In genomic region chr3:196316781-196317398, GRCh38 we compare ENCODE assay signal across 11 cellular contexts. TPM values are rescaled to one million over a fixed set of nuclear protein-coding genes. Genes with fewer than 3 reads are reported as not detected.
DNase-seq lines count a peak whose midpoint lies in the region; ATAC-seq, FAIRE-seq and TF ChIP-seq lines count a peak whose summit lies in the region.
"Not testable (repeated sequence)": the region's sequence is repeated elsewhere in the genome, so short reads cannot be mapped to it uniquely, and the experiment has no call there.
"Had no signal": no experiment of that assay in that cellular context is flagged by ENCODE, and none has a peak within 500 bp of the region (broad histone marks: within the 10 kb centered on the region; RNA-seq: fewer than 3 reads in every experiment).

No MANE protein-coding gene starts in this region.

- H3K9me3 Mint-ChIP-seq in activated T-cell treated with anti-CD3 and anti-CD28 coated beads, Interleukin-2, amount 50 U/mL, for 4 hours = not testable (repeated sequence)

- CTCF ChIA-PET in AG04449 (lab: Yijun Ruan, JAX) = interaction anchor here (1.0 kb wide), 1 partner anchor 9 kb away, joined by 3 read pairs; no protein-coding TSS in a partner anchor
- CTCF ChIA-PET in Panc1 (lab: Charles Lee) = not testable (repeated sequence)

- TF ChIP-seq POLR2A in breast epithelium (IDR thresholded peaks at IDR 0.05) = not testable (repeated sequence)

- not testable (repeated sequence) for H3K9me3 ChIP-seq in Panc1 (ENCODE audit: control insufficient read depth, insufficient read depth, low read depth, low read length); breast epithelium; mucosa of stomach (ENCODE audit: control insufficient read depth, low read length); skeletal muscle satellite cell (replicated peaks; ENCODE audit: low read length)

- H3K9ac ChIP-seq in mucosa of stomach (ENCODE audit: low read length) (peak overlapping the region; percentile 79), skeletal muscle satellite cell (ENCODE audit: low read depth, low read length) (peak overlapping the region; percentile 98)

- DNase-seq in AG04449 (ENCODE audit: low read depth, low spot score); GM19239 (ENCODE audit: insufficient read length, low spot score); Panc1 (ENCODE audit: low read depth, low spot score); activated T-cell treated with anti-CD3 and anti-CD28 coated beads, Interleukin-2, amount 50 U/mL, for 4 hours; breast epithelium (ENCODE audit: low spot score in 2 of 2): not testable (repeated sequence)
- peak; percentile 15 for DNase-seq in fibroblast of the aortic adventitia (ENCODE audit: low read depth)

- peak; percentile 61 for FAIRE-seq in GM19239 (lab: Jason Lieb, UNC)

- POLR2A ChIA-PET in AG04449 (lab: Yijun Ruan, JAX) = interaction anchor here (1.0 kb wide), 1 partner anchor 116 kb away, joined by 3 read pairs; the partner anchor contains the start of gene UBXN7
- POLR2A ChIA-PET in Panc1 (lab: Charles Lee) = interaction anchor here (0.6 to 0.8 kb wide), 3 partner anchors 9 to 1356 kb away, joined by 3 to 8 read pairs (median 3); no protein-coding TSS in a partner anchor

- ATAC-seq in Panc1; activated T-cell treated with anti-CD3 and anti-CD28 coated beads, Interleukin-2, amount 50 U/mL, for 4 hours: not testable (repeated sequence)

- not testable (repeated sequence) for BruUV-seq in Panc1 (replicated peaks; lab: Mats Ljungman, UMichigan)

- H3K36me3 Mint-ChIP-seq in activated T-cell treated with anti-CD3 and anti-CD28 coated beads, Interleukin-2, amount 50 U/mL, for 4 hours (ENCODE audit: insufficient read depth) = not testable (repeated sequence)

- H3K4me1 Mint-ChIP-seq in activated T-cell treated with anti-CD3 and anti-CD28 coated beads, Interleukin-2, amount 50 U/mL, for 4 hours (ENCODE audit: low read depth) = not testable (repeated sequence)

- not testable (repeated sequence) for H3K27me3 ChIP-seq in Panc1 (ENCODE audit: control insufficient read depth, insufficient read depth, low read length); breast epithelium; mucosa of stomach (ENCODE audit: control insufficient read depth, insufficient read depth, low read length); skeletal muscle satellite cell (ENCODE audit: control insufficient read depth, insufficient read depth, low read length)

- in situ Hi-C loops in Panc1 (cut with HindIII; ENCODE audit: low pct_unique_long_range_greater_than_20kb, low sequenced_read_pairs) = not testable (repeated sequence)

- peak overlapping the region; percentile 32; the same call in 1 of the 2 replicates for H3K27ac ChIP-seq in Panc1 (ENCODE audit: low read length)
- peak overlapping the region in 1 of 2 donors; percentile 97 for H3K27ac ChIP-seq in breast epithelium

- peak overlapping the region; percentile 93 for H3K4me3 Mint-ChIP-seq in activated T-cell treated with anti-CD3 and anti-CD28 coated beads, Interleukin-2, amount 50 U/mL, for 4 hours

- TF ChIP-seq CTCF in AG04449 (IDR thresholded peaks at IDR 0.05; ENCODE audit: insufficient read depth, low read length, missing control alignments); Panc1 (IDR thresholded peaks at IDR 0.05); breast epithelium (IDR thresholded peaks at IDR 0.05); fibroblast of the aortic adventitia (IDR thresholded peaks at IDR 0.05; ENCODE audit: insufficient read depth, low read length): not testable (repeated sequence)

- H3K27me3 Mint-ChIP-seq in activated T-cell treated with anti-CD3 and anti-CD28 coated beads, Interleukin-2, amount 50 U/mL, for 4 hours (ENCODE audit: low read depth) = not testable (repeated sequence)

- peak overlapping the region; percentile 89 for H3K4me2 ChIP-seq in skeletal muscle satellite cell (ENCODE audit: low read length)

- H3K4me3 ChIP-seq in AG04449 (ENCODE audit: low read depth, low read length) (peak overlapping the region; percentile 34), Panc1 (ENCODE audit: low read depth in 2 of 2, low read length in 2 of 2) (peak overlapping the region; percentile 66 to 83), breast epithelium (peak overlapping the region; percentile 59 to 91 (median 74)), skeletal muscle satellite cell (ENCODE audit: low read length) (peak overlapping the region; percentile 100)
- H3K4me3 ChIP-seq in fibroblast of the aortic adventitia (ENCODE audit: low read depth, low read length); mucosa of stomach (ENCODE audit: low read length): not testable (repeated sequence)

- not testable (repeated sequence) for H3K4me1 ChIP-seq in Panc1 (ENCODE audit: control insufficient read depth, insufficient read depth, low read length); breast epithelium; mucosa of stomach (ENCODE audit: control insufficient read depth, insufficient read depth, low read length); skeletal muscle satellite cell (ENCODE audit: control insufficient read depth, insufficient read depth, low read length)

- intact Hi-C loops in Panc1 (cut with micrococcal nuclease; ENCODE audit: unreplicated experiment); breast epithelium (cut with DNase I; ENCODE audit: low total_unique reads): not testable (repeated sequence)

- not testable (repeated sequence) for H3K36me3 ChIP-seq in Panc1 (ENCODE audit: control insufficient read depth, insufficient read depth, low read length); breast epithelium; mucosa of stomach (ENCODE audit: control insufficient read depth, insufficient read depth, low read length); skeletal muscle satellite cell (ENCODE audit: insufficient read depth, low read length)

RNA-seq across cellular contexts. Expression of gene DYNLT2B, which starts 1.1 kb away (rescaled TPM):
- 41.4 TPM for total RNA-seq in Panc1 (2021; ENCODE audit: unreplicated experiment)
- 44.7 TPM for polyA plus RNA-seq in Panc1 (2012; ENCODE audit: insufficient read length)
- total RNA-seq in activated T-cell treated with anti-CD3 and anti-CD28 coated beads, Interleukin-2, amount 50 U/mL, for 4 hours = 1 to 10 TPM; 6.0 to 7.7 (median 6.8) TPM
- total RNA-seq in breast epithelium = 10 to 100 TPM in 2 of 3 donors, 1 to 10 TPM in 1; 8.5 to 14.9 (median 14.1) TPM
- 16.0 and 22.1 TPM in 2 replicates for total RNA-seq in fibroblast of the aortic adventitia (ENCODE audit: low replicate concordance)
- total RNA-seq in skeletal muscle satellite cell (2012; rRNA removed) = 4.8 and 8.4 TPM in 2 replicates

RNA-seq across cellular contexts. Expression of gene TM4SF19, which starts 21.3 kb away (rescaled TPM):
- total RNA-seq in Panc1 (2021; ENCODE audit: unreplicated experiment) (not detected), breast epithelium (1 to 10 TPM in 2 of 3 donors, not detected in 1; 1.4 to 2.8 TPM), fibroblast of the aortic adventitia (ENCODE audit: low replicate concordance) (not detected in 2 replicates)
- polyA plus RNA-seq in Panc1 (2012; ENCODE audit: insufficient read length) = 0.38 TPM
- not detected for total RNA-seq in activated T-cell treated with anti-CD3 and anti-CD28 coated beads, Interleukin-2, amount 50 U/mL, for 4 hours
- 7.9 TPM in 1 of 2 replicates, not detected in the other for total RNA-seq in skeletal muscle satellite cell (2012; rRNA removed)
- total RNA-seq: Peyer's patch; T-helper 1 cell treated with Interleukin-12 subunit alpha and Interleukin-12 subunit beta and Interleukin-4 antibody, amounts not matched to agents 30 ng/mL and 1 ng/mL, for 36 hours had no signal
- polyA plus RNA-seq: small intestine had no signal

RNA-seq across cellular contexts. Expression of gene PCYT1A, which starts 29.4 kb away (rescaled TPM):
- 96.8 TPM for total RNA-seq in Panc1 (2021; ENCODE audit: unreplicated experiment)
- 92.5 TPM for polyA plus RNA-seq in Panc1 (2012; ENCODE audit: insufficient read length)
- total RNA-seq in activated T-cell treated with anti-CD3 and anti-CD28 coated beads, Interleukin-2, amount 50 U/mL, for 4 hours = 10 to 100 TPM; 53.5 to 66.9 (median 56.2) TPM
- total RNA-seq in breast epithelium = 10 to 100 TPM; 55.9 to 92.0 (median 56.4) TPM
- total RNA-seq in fibroblast of the aortic adventitia (ENCODE audit: low replicate concordance) = 76.7 and 80.8 TPM in 2 replicates
- 99.4 and 118 TPM in 2 replicates for total RNA-seq in skeletal muscle satellite cell (2012; rRNA removed)
